ENCODE assay signal across 28 cellular contexts in genomic region chr11:70637949-70638598, GRCh38.
DNase-seq lines count a peak whose midpoint lies in the region; ATAC-seq, FAIRE-seq and TF ChIP-seq lines count a peak whose summit lies in the region.
"Had no signal": no experiment of that assay in that cellular context is flagged by ENCODE, and none has a peak within 500 bp of the region (broad histone marks: within the 10 kb centered on the region; RNA-seq: fewer than 3 reads in every experiment).

No MANE protein-coding gene starts in this region.

- no peak overlapping the region for H2BK20ac ChIP-seq in H1 (ENCODE audit: low read length)

- no peak overlapping the region for H3K4ac ChIP-seq in H1 (replicated peaks; ENCODE audit: insufficient read length, low read depth, low read length)

- no peak overlapping the region for H3K4me3 Mint-ChIP-seq in nephron progenitor cell
- H3K4me3 Mint-ChIP-seq: activated B cell treated with CpG ODN at 0.5 μM for 24 hours; CD4-positive, alpha-beta memory T cell; nephron had no signal

- H2AK5ac ChIP-seq in H1 (ENCODE audit: low read depth, low read length) = no peak overlapping the region

- H2AFZ ChIP-seq in H1 (ENCODE audit: low read length) = no peak overlapping the region

- H3K9me3 ChIP-seq in SJCRH30 (replicated peaks) (no peaks in the 10 kb centered on the region), H1 (ENCODE audit: insufficient read depth in 2 of 2, low read depth in 1 of 2, low read length in 1 of 2) (peaks cover 0 to 3% of the 10 kb centered on the region in 2 experiments; a peak in 1 of 4 replicates)
- H3K9me3 ChIP-seq: left lung, prostate gland had no signal

- H3K4me1 ChIP-seq in SJCRH30 (no peaks in the 10 kb centered on the region; the same call in 1 of the 2 replicates), H1 (replicated peaks in 1 of 4; ENCODE audit: control insufficient read depth in 3 of 4, insufficient read depth in 4 of 4, low read length in 3 of 4) (peaks cover 15 to 31% (median 22%) of the 10 kb centered on the region in 4 experiments)
- H3K4me1 ChIP-seq: left lung, prostate gland had no signal

- no peak overlapping the region for H2BK15ac ChIP-seq in H1 (ENCODE audit: low read length)

- H3K4me2 ChIP-seq in H1 (ENCODE audit: insufficient read depth in 1 of 2, low read depth in 2 of 2, low read length in 2 of 2) = no peak overlapping the region

- intact Hi-C loops in left ventricle myocardium superior (cut with micrococcal nuclease) = no loop called here

- peaks cover 4 to 28% of the 10 kb centered on the region in 2 experiments; a peak in 2 of 4 replicates for H3K79me2 ChIP-seq in H1 (ENCODE audit: control insufficient read depth in 1 of 2, insufficient read depth in 2 of 2, low read length in 2 of 2)

- ATAC-seq in left ventricle myocardium superior = no peak
- ATAC-seq: left lung, Right ventricle myocardium inferior had no signal

- H3K23ac ChIP-seq in H1 (ENCODE audit: insufficient read length) = no peak overlapping the region

- H3K56ac ChIP-seq in H1 (replicated peaks; ENCODE audit: insufficient read length, low read depth, low read length) = no peak overlapping the region

- H3K36me3 Mint-ChIP-seq in nephron progenitor cell (ENCODE audit: low read depth) = no peaks in the 10 kb centered on the region
- H3K36me3 Mint-ChIP-seq: CD4-positive, alpha-beta memory T cell had no signal

- DNase-seq in Ammon's horn (ENCODE audit: low spot score) = peak; percentile 87
- DNase-seq in SJCRH30 = peak; percentile 61 to 78
- no peak for DNase-seq in H1 (ENCODE audit: low read depth in 1 of 2, low spot score in 2 of 2)
- DNase-seq in nephron progenitor cell = no peak
- no peak for DNase-seq in NOMO-1 treated with DMSO at 0.1 percent for 48 hours (lab: John Stamatoyannopoulos, UW; ENCODE audit: unreplicated experiment)
- no peak for DNase-seq in effector CD4-positive, alpha-beta T cell
- no peak for DNase-seq in HuH-7 (ENCODE audit: low spot score)
- no peak for DNase-seq in left ventricle myocardium superior
- DNase-seq: activated B cell treated with CpG ODN at 0.5 μM for 24 hours; activated CD4-positive, alpha-beta T cell treated with anti-CD3 and anti-CD28 coated beads, Interleukin-2, amount 50 U/mL, for 4 hours; activated naive CD4-positive, alpha-beta T cell treated with anti-CD3 and anti-CD28 coated beads, Interleukin-2, amount 50 U/mL, for 16 hours; aorta; CD4-positive, alpha-beta memory T cell; central memory CD4-positive, alpha-beta T cell; dermis blood vessel endothelial cell; DMS53; GOT3; NCI-H1694 treated with DMSO at 0.1 percent for 48 hours; NCI-H748 treated with DMSO at 0.1 percent for 48 hours; OCI-M1; stimulated activated CD8-positive, alpha-beta memory T cell treated with anti-CD3 and anti-CD28 coated beads, Interleukin-4, amount 100 ng/mL, for 48 hours; T-helper 9 cell had no signal

- peaks cover 15% of the 10 kb centered on the region for H3K79me1 ChIP-seq in H1 (ENCODE audit: low read depth, low read length)

- H4K8ac ChIP-seq in H1 (ENCODE audit: extremely low read depth, insufficient read depth, low read length) = peak overlapping the region; percentile 6

- POLR2A ChIA-PET in H1 (lab: Charles Lee; ENCODE audit: partially characterized antibody) = interaction anchor here (0.6 to 1.3 kb wide), 5 partner anchors 10 to 63 kb away, joined by 3 to 5 read pairs (median 3); no protein-coding TSS in a partner anchor

- H3K27me3 ChIP-seq in SJCRH30 (peaks cover 4% of the 10 kb centered on the region; the same call in 1 of the 2 replicates), H1 (replicated peaks in 1 of 4; ENCODE audit: control insufficient read depth in 3 of 4, extremely low read depth in 1 of 4, insufficient read depth in 3 of 4, low read length in 3 of 4) (no peaks in the 10 kb centered on the region)

- H3K4me3 ChIP-seq in SJCRH30 (no peak overlapping the region), H1 (ENCODE audit: extremely low read depth in 1 of 4, insufficient read depth in 2 of 4, low read depth in 3 of 4, low read length in 4 of 4) (no peak overlapping the region)
- H3K4me3 ChIP-seq: left lung, prostate gland had no signal

- no peak overlapping the region for H4K5ac ChIP-seq in H1 (ENCODE audit: insufficient read length, low read depth, low read length)

- no peak overlapping the region for H2BK5ac ChIP-seq in H1 (ENCODE audit: low read depth, low read length)

- no peak for TF ChIP-seq CTCF in H1 (IDR thresholded peaks at IDR 0.05; ENCODE audit: control extremely low read depth in 1 of 3, insufficient read depth in 1 of 3, low read depth in 1 of 3, low read length in 3 of 3)
- no peak for TF ChIP-seq CTCF in nephron progenitor cell (IDR thresholded peaks at IDR 0.05)

- FAIRE-seq in H1 (lab: Jason Lieb, UNC) = no peak
- FAIRE-seq: G401.6 had no signal

- H2BK120ac ChIP-seq in H1 (replicated peaks; ENCODE audit: low read depth, low read length) = no peak overlapping the region

- peak overlapping the region; percentile 36 for H3K27ac Mint-ChIP-seq in nephron progenitor cell
- H3K27ac Mint-ChIP-seq: activated B cell treated with CpG ODN at 0.5 μM for 24 hours; CD4-positive, alpha-beta memory T cell; nephron had no signal

- 82% methylated on average over 19 of the region's 19 CpGs; no CpG with 5 or more reads in 1 of the 2 experiments for WGBS in H1 (ENCODE audit: extremely low coverage in 1 of 2, insufficient coverage in 1 of 2, insufficient read length in 1 of 2, insufficient replicate concordance in 2 of 2, low coverage in 1 of 2, low lambda C conversion rate in 2 of 2, missing lambda C conversion rate in 1 of 2), 2 experiments

- no peaks in the 10 kb centered on the region for H3K36me3 ChIP-seq in SJCRH30
- H3K36me3 ChIP-seq in H1 (ENCODE audit: control insufficient read depth in 2 of 4, insufficient read depth in 4 of 4, low read length in 3 of 4) = no peaks in the 10 kb centered on the region; a peak in 1 of 8 replicates
- H3K36me3 ChIP-seq: left lung, prostate gland had no signal

- no peak for TF ChIP-seq RAD21 in H1 (IDR thresholded peaks at IDR 0.05 in 1 of 2, conservative IDR thresholded peaks at IDR 0.05 in 1 of 2; ENCODE audit: low read depth in 2 of 2, low read length in 2 of 2)

- peaks cover 0 to 17% of the 10 kb centered on the region in 2 experiments for H4K20me1 ChIP-seq in H1 (replicated peaks in 1 of 2; ENCODE audit: control insufficient read depth in 1 of 2, insufficient read depth in 2 of 2, low read length in 2 of 2)

- no peak for TF ChIP-seq POLR2A in H1 (IDR thresholded peaks at IDR 0.05; ENCODE audit: control extremely low read depth in 1 of 2, low read depth in 2 of 2, low read length in 2 of 2)

- H3K4me1 Mint-ChIP-seq in nephron progenitor cell = peaks cover 33% of the 10 kb centered on the region
- H3K4me1 Mint-ChIP-seq: activated B cell treated with CpG ODN at 0.5 μM for 24 hours; CD4-positive, alpha-beta memory T cell; nephron had no signal

- H3K27ac ChIP-seq in SJCRH30 = peak overlapping the region; percentile 42
- no peak overlapping the region for H3K27ac ChIP-seq in H1 (ENCODE audit: low read depth, low read length)
- H3K27ac ChIP-seq: 22Rv1, left lung, prostate gland had no signal

- no peak overlapping the region for H3K9ac ChIP-seq in H1 (replicated peaks in 1 of 4; ENCODE audit: extremely low read depth in 1 of 4, low read depth in 3 of 4, low read length in 3 of 4)

- H2BK12ac ChIP-seq in H1 (ENCODE audit: low read depth, low read length) = no peak overlapping the region; the same call in 1 of the 2 replicates

- peaks cover 4% of the 10 kb centered on the region for H3K27me3 Mint-ChIP-seq in nephron progenitor cell (ENCODE audit: low read depth, poor library complexity)

- no peak for TF ChIP-seq EP300 in H1 (IDR thresholded peaks at IDR 0.05; ENCODE audit: borderline replicate concordance in 1 of 2, low read depth in 2 of 2, low read length in 2 of 2)

- CTCF ChIA-PET in H1 (lab: Charles Lee; ENCODE audit: partially characterized antibody) = interaction anchor here (1.2 kb wide), 1 partner anchor 92 kb away, joined by 3 read pairs; no protein-coding TSS in a partner anchor

- H4K91ac ChIP-seq in H1 (replicated peaks; ENCODE audit: insufficient read length, low read length) = no peak overlapping the region

- H3K23me2 ChIP-seq in H1 (ENCODE audit: low read depth, low read length) = no peaks in the 10 kb centered on the region

- no peaks in the 10 kb centered on the region for H3K9me3 Mint-ChIP-seq in nephron progenitor cell
- H3K9me3 Mint-ChIP-seq: activated B cell treated with CpG ODN at 0.5 μM for 24 hours; CD4-positive, alpha-beta memory T cell; nephron had no signal

- no peak overlapping the region for H3K14ac ChIP-seq in H1 (ENCODE audit: insufficient read length)

- H3K18ac ChIP-seq in H1 (ENCODE audit: extremely low read depth, low read length) = no peak overlapping the region; the same call in none of the 2 replicates

Comparison
In these comparisons a context has a peak if more than half of its experiments do, and no peak if none do; other contexts are left out.
1. DNase-seq: peak in Ammon's horn (single experiment) and SJCRH30 (2 of 2); none in H1 (0 of 2), nephron progenitor cell (single experiment), NOMO-1 treated with DMSO at 0.1 percent for 48 hours (single experiment), effector CD4-positive, alpha-beta T cell (single experiment), HuH-7 (single experiment) and left ventricle myocardium superior (single experiment).